In the genomic region with DNA sequence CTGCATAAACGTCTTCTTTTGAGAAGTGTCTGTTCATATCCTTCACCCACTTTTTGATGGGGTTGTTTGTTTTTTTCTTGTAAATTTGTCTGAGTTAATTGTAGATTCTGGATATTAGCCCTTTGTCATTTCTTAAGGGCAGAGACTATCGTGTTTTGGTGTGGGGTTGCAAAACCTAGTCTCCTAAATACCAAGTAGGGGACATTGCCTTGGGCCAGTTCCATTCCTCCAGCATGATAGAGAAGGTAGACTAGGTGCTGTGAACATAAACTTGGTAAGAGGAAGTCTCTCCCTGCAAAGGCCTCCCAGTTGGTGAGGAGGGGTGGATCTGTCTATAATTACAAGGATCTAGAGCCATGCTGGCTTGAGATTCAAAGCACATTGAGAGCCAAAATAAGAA, we compare ENCODE assay signal across 22 cellular contexts.
"Had no signal": no experiment of that assay in that cellular context is flagged by ENCODE, and none has a peak within 500 bp of the region (broad histone marks: within the 10 kb centered on the region; RNA-seq: fewer than 3 reads in every experiment).

No MANE protein-coding gene starts in this region.

- H3K4me1 ChIP-seq: colonic mucosa, foreskin keratinocyte, gastroesophageal sphincter, heart left ventricle, left lung, lower lobe of right lung had no signal

- DNase-seq: colonic mucosa; cortex of kidney; effector CD8-positive, alpha-beta T cell; effector memory CD8-positive, alpha-beta T cell; endodermal cell; erythroblast; foreskin keratinocyte; heart left ventricle; hypothalamus; left cardiac atrium; left lung; left ventricle myocardium superior; lower lobe of right lung; mesenchymal stem cell; mucosa of descending colon; naive B cell; naive thymus-derived CD8-positive, alpha-beta T cell had no signal

- H3K27me3 ChIP-seq: colonic mucosa had no signal

- H3K27ac ChIP-seq: colonic mucosa, epithelial cell of prostate, foreskin keratinocyte, gastroesophageal sphincter, heart left ventricle, hepatocyte, left lung, lower lobe of right lung had no signal

- H3K36me3 Mint-ChIP-seq: mesothelial cell of epicardium; naive thymus-derived CD8-positive, alpha-beta T cell had no signal

- H3K4me1 Mint-ChIP-seq: endodermal cell, mesothelial cell of epicardium had no signal

- H3K27ac Mint-ChIP-seq: dendritic cell treated with granulocyte-macrophage colony-stimulating factor and Interleukin-4, amounts not matched to agents 40 ng/mL and 50 ng/mL, for 4 days; effector memory CD8-positive, alpha-beta T cell; endodermal cell; mesothelial cell of epicardium; naive B cell had no signal

- H3K4me3 Mint-ChIP-seq: dendritic cell treated with granulocyte-macrophage colony-stimulating factor and Interleukin-4, amounts not matched to agents 40 ng/mL and 50 ng/mL, for 4 days; effector memory CD8-positive, alpha-beta T cell; endodermal cell; mesothelial cell of epicardium; naive B cell; naive thymus-derived CD8-positive, alpha-beta T cell had no signal

- H3K4me3 ChIP-seq: colonic mucosa, gastroesophageal sphincter, heart left ventricle, hepatocyte, left lung, lower lobe of right lung, mucosa of descending colon had no signal

- H3K36me3 ChIP-seq: colonic mucosa, gastroesophageal sphincter, heart left ventricle, left lung, lower lobe of right lung had no signal

- H3K9me3 ChIP-seq: colonic mucosa, gastroesophageal sphincter, heart left ventricle, left lung, lower lobe of right lung, mucosa of descending colon had no signal

- H3K9me3 Mint-ChIP-seq: dendritic cell treated with granulocyte-macrophage colony-stimulating factor and Interleukin-4, amounts not matched to agents 40 ng/mL and 50 ng/mL, for 4 days; effector memory CD8-positive, alpha-beta T cell had no signal
